Comparison of ENCODE assay signal across 18 cellular contexts in genomic region chr11:114181752-114182151, GRCh38.
DNase-seq lines count a peak whose midpoint lies in the region; ATAC-seq, FAIRE-seq and TF ChIP-seq lines count a peak whose summit lies in the region.
"Had no signal": no experiment of that assay in that cellular context is flagged by ENCODE, and none has a peak within 500 bp of the region (broad histone marks: within the 10 kb centered on the region; RNA-seq: fewer than 3 reads in every experiment).

No MANE protein-coding gene starts in this region.

- peaks cover 0 to 3% (median 0%) of the 10 kb centered on the region in 7 donors for H3K9me3 Mint-ChIP-seq in CD4-positive, CD25-positive, alpha-beta regulatory T cell

- TF ChIP-seq CTCF in lung (IDR thresholded peaks at IDR 0.05; ENCODE audit: control extremely low read depth, extremely low read depth) = no peak
- no peak for TF ChIP-seq CTCF in pancreas (IDR thresholded peaks at IDR 0.05)

- H3K4me1 Mint-ChIP-seq in CD4-positive, CD25-positive, alpha-beta regulatory T cell = peaks cover 21 to 90% (median 68%) of the 10 kb centered on the region in 4 donors
- H3K4me1 Mint-ChIP-seq in T-helper 17 cell = peaks cover 62% of the 10 kb centered on the region

- H3K9ac ChIP-seq in stomach smooth muscle (ENCODE audit: low read length in 2 of 2) = no peak overlapping the region
- H3K9ac ChIP-seq: BLaER1 treated with 17β-estradiol and CSF1 and Interleukin-3, amounts not matched to agents 10 nM and 100 nM had no signal

- WGBS in lung, 2 donors = 88 to 95% methylated on average over 8 of the region's 8 CpGs
- 90 to 95% methylated on average over 8 of the region's 8 CpGs for WGBS in pancreas, 2 donors

- intact Hi-C loops in pancreas (cut with DNase I) = loop anchor here in 1 of 3 donors (5.0 kb wide), 1 partner anchor 124 kb away; the partner anchor contains the start of gene ZBTB16

- in situ Hi-C loops in KBM-7 (cut with MboI; ENCODE audit: low pct_unique_long_range_greater_than_20kb, low sequenced_read_pairs) = no loop called here

- H3K4me1 ChIP-seq in CD4-positive, CD25-positive, alpha-beta regulatory T cell (ENCODE audit: control insufficient read depth, insufficient read depth, low read length, poor library complexity, severe bottlenecking) = peaks cover 74% of the 10 kb centered on the region
- H3K4me1 ChIP-seq in lung (ENCODE audit: control insufficient read depth in 2 of 2, insufficient read depth in 2 of 2, low read length in 2 of 2) = peaks cover 46% of the 10 kb centered on the region in 2 donors
- H3K4me1 ChIP-seq in stomach smooth muscle (ENCODE audit: control insufficient read depth, insufficient read depth, low read length) = peaks cover 65% of the 10 kb centered on the region
- H3K4me1 ChIP-seq in pancreas = peaks cover 43 to 48% (median 44%) of the 10 kb centered on the region in 3 donors

- peak overlapping the region in 2 of 4 donors; percentile 16 to 60 for H3K4me3 Mint-ChIP-seq in CD4-positive, CD25-positive, alpha-beta regulatory T cell
- no peak overlapping the region for H3K4me3 Mint-ChIP-seq in T-helper 17 cell
- H3K4me3 Mint-ChIP-seq: nephron progenitor cell had no signal

- no peak for ATAC-seq in CD4-positive, CD25-positive, alpha-beta regulatory T cell (ENCODE audit: low read depth in 2 of 2)
- no peak for ATAC-seq in T-helper 17 cell
- ATAC-seq in lung (ENCODE audit: insufficient read depth, low FRiP score) = no peak
- ATAC-seq in pancreas = no peak
- ATAC-seq: left colon had no signal

- no peak overlapping the region for H3K4me3 ChIP-seq in CD4-positive, CD25-positive, alpha-beta regulatory T cell (ENCODE audit: low read depth, low read length)
- H3K4me3 ChIP-seq in lung = no peak overlapping the region
- no peak overlapping the region for H3K4me3 ChIP-seq in stomach smooth muscle (ENCODE audit: low read length in 2 of 2)
- H3K4me3 ChIP-seq in pancreas = no peak overlapping the region
- H3K4me3 ChIP-seq: BLaER1 treated with 17β-estradiol and CSF1 and Interleukin-3, amounts not matched to agents 10 nM and 100 nM had no signal

- no peaks in the 10 kb centered on the region for H3K9me3 ChIP-seq in CD4-positive, CD25-positive, alpha-beta regulatory T cell (ENCODE audit: control insufficient read depth in 2 of 2, low read length in 2 of 2)
- H3K9me3 ChIP-seq in T-helper 17 cell (ENCODE audit: control insufficient read depth, low read length, poor library complexity, severe bottlenecking) (no peaks in the 10 kb centered on the region), lung (ENCODE audit: control insufficient read depth in 2 of 2, insufficient read depth in 1 of 2, low read length in 1 of 2) (no peaks in the 10 kb centered on the region), stomach smooth muscle (ENCODE audit: control insufficient read depth in 2 of 2, low read length in 2 of 2) (no peaks in the 10 kb centered on the region), pancreas (no peaks in the 10 kb centered on the region)
- H3K9me3 ChIP-seq: BLaER1 treated with 17β-estradiol and CSF1 and Interleukin-3, amounts not matched to agents 10 nM and 100 nM had no signal

- H3K27ac ChIP-seq in CD4-positive, CD25-positive, alpha-beta regulatory T cell (ENCODE audit: insufficient read depth, low read length, poor library complexity, severe bottlenecking) = no peak overlapping the region
- H3K27ac ChIP-seq in lung (ENCODE audit: low read depth in 1 of 2, low read length in 1 of 2) (peak overlapping the region; percentile 81 to 99), stomach smooth muscle (ENCODE audit: low read length) (peak overlapping the region; percentile 100), pancreas (no peak overlapping the region)
- H3K27ac ChIP-seq: BLaER1 treated with 17β-estradiol and CSF1 and Interleukin-3, amounts not matched to agents 10 nM and 100 nM had no signal

- no peak for DNase-seq in CD4-positive, CD25-positive, alpha-beta regulatory T cell
- DNase-seq in T-helper 17 cell = no peak
- DNase-seq in lung (ENCODE audit: low spot score) = no peak
- DNase-seq in KBM-7 = no peak
- DNase-seq in pancreas = no peak
- no peak for DNase-seq in central memory CD4-positive, alpha-beta T cell
- DNase-seq: activated CD8-positive, alpha-beta memory T cell treated with anti-CD3 and anti-CD28 coated beads for 24 hours; activated naive CD4-positive, alpha-beta T cell; DND-41; left colon; NCI-H1092 treated with DMSO at 0.1 percent for 48 hours; nephron progenitor cell; NK-92 treated with Interleukin-12 subunit alpha and Interleukin-12 subunit beta, amount 100 ng/mL, for 24 hours; SIG-M5; stimulated activated naive CD4-positive, alpha-beta T cell treated with Interleukin-2 at 50 U/mL for 16 hours had no signal

- FAIRE-seq in pancreas (lab: Jason Lieb, UNC) = no peak
- FAIRE-seq: H54 had no signal

- H3K27ac Mint-ChIP-seq in CD4-positive, CD25-positive, alpha-beta regulatory T cell = peak overlapping the region; percentile 20 to 98 (median 96)
- peak overlapping the region; percentile 89 for H3K27ac Mint-ChIP-seq in T-helper 17 cell
- H3K27ac Mint-ChIP-seq: nephron progenitor cell had no signal

- H3K36me3 Mint-ChIP-seq in CD4-positive, CD25-positive, alpha-beta regulatory T cell = peaks cover 4% of the 10 kb centered on the region
- no peaks in the 10 kb centered on the region for H3K36me3 Mint-ChIP-seq in T-helper 17 cell (ENCODE audit: low read depth)

- H3K27me3 Mint-ChIP-seq in CD4-positive, CD25-positive, alpha-beta regulatory T cell = no peaks in the 10 kb centered on the region
- no peaks in the 10 kb centered on the region for H3K27me3 Mint-ChIP-seq in T-helper 17 cell

- no peaks in the 10 kb centered on the region for H3K36me3 ChIP-seq in CD4-positive, CD25-positive, alpha-beta regulatory T cell (ENCODE audit: control insufficient read depth, insufficient read depth, low read length)
- peaks cover 2 to 10% of the 10 kb centered on the region in 2 donors for H3K36me3 ChIP-seq in lung (ENCODE audit: control insufficient read depth in 2 of 2, insufficient read depth in 2 of 2, low read length in 2 of 2)
- peaks cover 1 to 8% of the 10 kb centered on the region in 2 donors for H3K36me3 ChIP-seq in stomach smooth muscle (ENCODE audit: control insufficient read depth in 2 of 2, insufficient read depth in 2 of 2, low read length in 2 of 2)
- H3K36me3 ChIP-seq in pancreas = peaks cover 0 to under 1% (median 0%) of the 10 kb centered on the region in 3 donors
- H3K36me3 ChIP-seq: BLaER1 treated with 17β-estradiol and CSF1 and Interleukin-3, amounts not matched to agents 10 nM and 100 nM had no signal

- H3K27me3 ChIP-seq in CD4-positive, CD25-positive, alpha-beta regulatory T cell (ENCODE audit: control insufficient read depth, insufficient read depth, low read length) = no peaks in the 10 kb centered on the region
- no peaks in the 10 kb centered on the region for H3K27me3 ChIP-seq in lung (ENCODE audit: control insufficient read depth, insufficient read depth)
- H3K27me3 ChIP-seq in stomach smooth muscle (ENCODE audit: control insufficient read depth in 1 of 2, insufficient read depth in 2 of 2, low read length in 2 of 2) = no peaks in the 10 kb centered on the region
- no peaks in the 10 kb centered on the region for H3K27me3 ChIP-seq in pancreas

Comparison
In these comparisons a context has a peak if more than half of its experiments do, and no peak if none do; other contexts are left out.
1. H3K27ac ChIP-seq: peak in lung (2 of 2) and stomach smooth muscle (single experiment); none in CD4-positive, CD25-positive, alpha-beta regulatory T cell (single experiment) and pancreas (0 of 4).